ENCODE assay signal across 8 cellular contexts in the genomic region with DNA sequence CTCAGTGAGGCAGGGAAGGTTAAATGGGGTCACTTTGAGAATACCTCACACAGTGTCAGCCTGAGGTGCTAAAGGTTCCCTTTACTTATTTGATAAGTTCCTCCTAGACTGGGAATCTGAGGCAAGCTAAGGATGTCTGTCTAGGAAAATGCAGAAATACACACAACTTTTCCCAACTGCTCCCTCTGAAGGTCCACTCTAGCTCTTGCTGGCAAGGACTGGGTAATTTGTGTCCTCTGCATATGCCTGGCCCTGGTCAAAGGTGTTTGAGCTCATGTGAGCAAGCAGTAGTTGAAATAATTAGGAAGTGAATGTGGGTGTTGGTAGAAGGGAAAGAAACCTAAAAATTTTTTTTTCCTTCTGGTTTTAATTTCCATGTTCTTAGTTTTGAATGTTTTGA. TPM values are rescaled to one million over a fixed set of nuclear protein-coding genes. Genes with fewer than 3 reads are reported as not detected.
DNase-seq lines count a peak whose midpoint lies in the region; ATAC-seq and TF ChIP-seq lines count a peak whose summit lies in the region.

No MANE protein-coding gene starts in this region.

- intact Hi-C loops in gastrocnemius medialis (cut with DNase I; ENCODE audit: low total_unique reads), result no loop called here

- TF ChIP-seq POLR2A in gastrocnemius medialis (IDR thresholded peaks at IDR 0.05), result no peak

- H3K4me1 ChIP-seq in GM23248 (ENCODE audit: insufficient read depth), result 0 out of 2 replicates have a peak, but pooled peaks cover 9% of the 10 kb centered on the region
- no peaks in the 10 kb centered on the region for H3K4me1 ChIP-seq in RWPE2 (ENCODE audit: insufficient read depth, poor library complexity, severe bottlenecking)
- H3K4me1 ChIP-seq in gastrocnemius medialis, result peaks cover 14 to 27% of the 10 kb centered on the region in 2 donors

- H3K27ac ChIP-seq in GM23248 (peak overlapping the region; percentile 52), RWPE2 (ENCODE audit: poor library complexity, severe bottlenecking) (peak overlapping the region; percentile 13), gastrocnemius medialis (peak overlapping the region; percentile 63 to 80 (median 72))

- in situ Hi-C loops in GM23248 (cut with MboI), result no loop called here
- in situ Hi-C loops in gastrocnemius medialis (cut with MboI; ENCODE audit: low sequenced_read_pairs in 4 of 4), result no loop called here

- H3K27me3 ChIP-seq in GM23248 (replicated peaks; ENCODE audit: insufficient read depth) (no peaks in the 10 kb centered on the region), RWPE2 (ENCODE audit: insufficient read depth, poor library complexity, severe bottlenecking) (no peaks in the 10 kb centered on the region), gastrocnemius medialis (no peaks in the 10 kb centered on the region)

- H3F3A ChIP-seq in GM23248 (ENCODE audit: insufficient read depth), result no peaks in the 10 kb centered on the region

- H3K4me3 ChIP-seq in GM23248 (peak overlapping the region; percentile 75), RWPE2 (ENCODE audit: severe bottlenecking) (no peak overlapping the region), foreskin fibroblast (ENCODE audit: low read depth in 1 of 2, low read length in 2 of 2) (peak overlapping the region; percentile 43 to 51), gastrocnemius medialis (peak overlapping the region in 2 of 4 donors; percentile 37 to 41)

- ATAC-seq in RWPE2 (ENCODE audit: low read depth) (no peak), gastrocnemius medialis (peak in 1 of 2 donors; percentile 68), GM19351 (IDR thresholded peaks at IDR 0.05; ENCODE audit: unreplicated experiment) (no peak)

- peak overlapping the region; percentile 83 for H3K4me2 ChIP-seq in GM23248 (ENCODE audit: unreplicated experiment)

- DNase-seq in GM23248, result peak; percentile 63
- no peak for DNase-seq in RWPE2 (ENCODE audit: low spot score)
- DNase-seq in foreskin fibroblast, result peak in 1 of 2 donors; percentile 10
- DNase-seq in gastrocnemius medialis, result no peak
- no peak for DNase-seq in cerebellar nuclear complex (lab: John Stamatoyannopoulos, UW)
- DNase-seq in NCI-H2107 (lab: John Stamatoyannopoulos, UW), result no peak
- no peak for DNase-seq in inferior parietal cortex (ENCODE audit: extremely low spot score)

- H3K9ac ChIP-seq in GM23248, result peak overlapping the region; percentile 70

- H3K36me3 ChIP-seq in GM23248 (ENCODE audit: low read depth), result no peaks in the 10 kb centered on the region
- no peaks in the 10 kb centered on the region for H3K36me3 ChIP-seq in RWPE2 (ENCODE audit: low read depth)
- no peaks in the 10 kb centered on the region for H3K36me3 ChIP-seq in gastrocnemius medialis

- peaks cover 64% of the 10 kb centered on the region for H3K79me2 ChIP-seq in GM23248 (ENCODE audit: insufficient read depth)

- H4K20me1 ChIP-seq in GM23248 (ENCODE audit: insufficient read depth), result no peaks in the 10 kb centered on the region

- peak overlapping the region; percentile 73; the same call in 1 of the 2 replicates for H2AFZ ChIP-seq in GM23248

- no peaks in the 10 kb centered on the region for H3K9me3 ChIP-seq in GM23248 (ENCODE audit: low read depth)
- no peaks in the 10 kb centered on the region for H3K9me3 ChIP-seq in RWPE2 (ENCODE audit: severe bottlenecking)
- H3K9me3 ChIP-seq in gastrocnemius medialis, result no peaks in the 10 kb centered on the region

- no peaks in the 10 kb centered on the region for H3K9me2 ChIP-seq in GM23248 (ENCODE audit: insufficient read depth)

- no peak for TF ChIP-seq CTCF in RWPE2 (IDR thresholded peaks at IDR 0.05; ENCODE audit: poor library complexity, severe bottlenecking)
- TF ChIP-seq CTCF in foreskin fibroblast (IDR thresholded peaks at IDR 0.05; ENCODE audit: low read depth, low read length), result peak; percentile 37
- TF ChIP-seq CTCF in gastrocnemius medialis (IDR thresholded peaks at IDR 0.05 in 4 of 5, conservative IDR thresholded peaks at IDR 0.05 in 1 of 5), result no peak

RNA-seq across cellular contexts. Expression of gene TXLNG, which starts 21.3 kb away (rescaled TPM):
- 6.1 and 6.4 TPM in 2 replicates for total RNA-seq in GM23248 (2014; rRNA removed; shearing (Covaris generic))
- polyA plus RNA-seq in GM23248 (2016; fragmentation: Nextera tagmentation; extraction: Ambion mirVana), result 4.1 and 4.4 TPM in 2 replicates
- 10 to 100 TPM in 2 of 4 donors, 1 to 10 TPM in 2; 6.9 to 16.9 (median 9.6) TPM for total RNA-seq in gastrocnemius medialis

Comparison
In these comparisons a context has a peak if more than half of its experiments do, and no peak if none do; other contexts are left out.
1. H3K27ac ChIP-seq: peak in every context shown above with its lines; median percentile 72 in gastrocnemius medialis; 52 in GM23248; 13 in RWPE2.